Comparison of ENCODE assay signal across 28 cellular contexts in genomic region chr1:221921936-221922335, GRCh38.
"Had no signal": no experiment of that assay in that cellular context is flagged by ENCODE, and none has a peak within 500 bp of the region (broad histone marks: within the 10 kb centered on the region; RNA-seq: fewer than 3 reads in every experiment).

No MANE protein-coding gene starts in this region.

- H3K9me3 ChIP-seq: gastroesophageal sphincter, sigmoid colon, testis, uterus had no signal

- ATAC-seq: activated CD4-positive, CD25-positive, alpha-beta regulatory T cell treated with anti-CD3 and anti-CD28 coated beads, Interleukin-2, amount 50 U/mL, for 24 hours; activated CD8-positive, alpha-beta memory T cell treated with anti-CD3 and anti-CD28 coated beads, Interleukin-2, amount 10 ng/mL, durations not matched to agents 7 days and 5 days; activated CD8-positive, alpha-beta T cell treated with anti-CD3 and anti-CD28 coated beads for 36 hours; activated naive CD8-positive, alpha-beta T cell treated with anti-CD3 and anti-CD28 coated beads, Interleukin-2, amount 50 U/mL, for 24 hours; gastroesophageal sphincter; left cardiac atrium; naive thymus-derived CD4-positive, alpha-beta T cell had no signal

- DNase-seq: activated CD4-positive, alpha-beta T cell treated with anti-CD3 and anti-CD28 coated beads, Interleukin-2, amount 10 ng/mL, durations not matched to agents 7 days and 5 days; activated CD8-positive, alpha-beta memory T cell treated with anti-CD3 and anti-CD28 coated beads, Interleukin-2, amount 10 ng/mL, durations not matched to agents 7 days and 5 days; activated CD8-positive, alpha-beta T cell treated with anti-CD3 and anti-CD28 coated beads for 36 hours; activated gamma-delta T cell; activated naive CD4-positive, alpha-beta T cell treated with anti-CD3 and anti-CD28 coated beads, Interleukin-2, amount 50 U/mL, for 16 hours; activated naive CD8-positive, alpha-beta T cell treated with anti-CD3 and anti-CD28 coated beads, Interleukin-2, amount 50 U/mL, for 24 hours; activated T-cell treated with anti-CD3 and anti-CD28 coated beads for 4 hours; effector CD4-positive, alpha-beta T cell; head of caudate nucleus; hypothalamus; left cardiac atrium; naive thymus-derived CD4-positive, alpha-beta T cell; occipital lobe; retina; sigmoid colon; stimulated activated CD4-positive, alpha-beta T cell treated with anti-CD3 and anti-CD28 coated beads, Interleukin-2, amount 100 ng/mL, for 48 hours; stimulated activated CD8-positive, alpha-beta memory T cell treated with anti-CD3 and anti-CD28 coated beads, Interleukin-4, amount 100 ng/mL, for 48 hours; stimulated activated naive CD4-positive, alpha-beta T cell; testis; trophoblast cell; uterus had no signal

- H3K36me3 ChIP-seq: gastroesophageal sphincter, sigmoid colon, uterus had no signal

- H3K27me3 Mint-ChIP-seq: activated CD8-positive, alpha-beta memory T cell treated with anti-CD3 and anti-CD28 coated beads, Interleukin-2, amount 10 ng/mL, durations not matched to agents 7 days and 5 days; activated CD8-positive, alpha-beta T cell treated with anti-CD3 and anti-CD28 coated beads for 36 hours; activated naive CD8-positive, alpha-beta T cell treated with anti-CD3 and anti-CD28 coated beads, Interleukin-2, amount 50 U/mL, for 24 hours; dendritic cell treated with granulocyte-macrophage colony-stimulating factor and Interleukin-4, amounts not matched to agents 40 ng/mL and 50 ng/mL, for 4 days; memory B cell had no signal

- FAIRE-seq: islet of Langerhans had no signal

- H3K4me3 ChIP-seq: gastroesophageal sphincter, sigmoid colon, testis, uterus had no signal

- H3K27me3 ChIP-seq: gastroesophageal sphincter, sigmoid colon, testis, uterus had no signal

- H3K4me3 Mint-ChIP-seq: activated CD4-positive, alpha-beta T cell treated with anti-CD3 and anti-CD28 coated beads, Interleukin-2, amount 10 ng/mL, durations not matched to agents 7 days and 5 days; activated CD8-positive, alpha-beta memory T cell treated with anti-CD3 and anti-CD28 coated beads, Interleukin-2, amount 10 ng/mL, durations not matched to agents 7 days and 5 days; activated CD8-positive, alpha-beta T cell treated with anti-CD3 and anti-CD28 coated beads for 36 hours; activated naive CD8-positive, alpha-beta T cell treated with anti-CD3 and anti-CD28 coated beads, Interleukin-2, amount 50 U/mL, for 24 hours; dendritic cell treated with granulocyte-macrophage colony-stimulating factor and Interleukin-4, amounts not matched to agents 40 ng/mL and 50 ng/mL, for 4 days; memory B cell; naive thymus-derived CD4-positive, alpha-beta T cell; neural crest cell had no signal

- H3K9me3 Mint-ChIP-seq: activated CD8-positive, alpha-beta T cell treated with anti-CD3 and anti-CD28 coated beads for 36 hours; activated naive CD8-positive, alpha-beta T cell treated with anti-CD3 and anti-CD28 coated beads, Interleukin-2, amount 50 U/mL, for 24 hours; dendritic cell treated with granulocyte-macrophage colony-stimulating factor and Interleukin-4, amounts not matched to agents 40 ng/mL and 50 ng/mL, for 4 days; memory B cell; naive thymus-derived CD4-positive, alpha-beta T cell; neural crest cell had no signal

- H3K27ac Mint-ChIP-seq: activated CD4-positive, alpha-beta T cell treated with anti-CD3 and anti-CD28 coated beads, Interleukin-2, amount 10 ng/mL, durations not matched to agents 7 days and 5 days; activated CD8-positive, alpha-beta memory T cell treated with anti-CD3 and anti-CD28 coated beads, Interleukin-2, amount 10 ng/mL, durations not matched to agents 7 days and 5 days; activated CD8-positive, alpha-beta T cell treated with anti-CD3 and anti-CD28 coated beads for 36 hours; activated naive CD8-positive, alpha-beta T cell treated with anti-CD3 and anti-CD28 coated beads, Interleukin-2, amount 50 U/mL, for 24 hours; dendritic cell treated with granulocyte-macrophage colony-stimulating factor and Interleukin-4, amounts not matched to agents 40 ng/mL and 50 ng/mL, for 4 days; memory B cell had no signal

- H3K4me1 ChIP-seq: gastroesophageal sphincter, sigmoid colon, testis, uterus had no signal

- H3K36me3 Mint-ChIP-seq: activated CD8-positive, alpha-beta memory T cell treated with anti-CD3 and anti-CD28 coated beads, Interleukin-2, amount 10 ng/mL, durations not matched to agents 7 days and 5 days; memory B cell; naive thymus-derived CD4-positive, alpha-beta T cell had no signal

- H3K4me1 Mint-ChIP-seq: activated CD4-positive, alpha-beta T cell treated with anti-CD3 and anti-CD28 coated beads, Interleukin-2, amount 10 ng/mL, durations not matched to agents 7 days and 5 days; activated CD8-positive, alpha-beta memory T cell treated with anti-CD3 and anti-CD28 coated beads, Interleukin-2, amount 10 ng/mL, durations not matched to agents 7 days and 5 days; activated naive CD8-positive, alpha-beta T cell treated with anti-CD3 and anti-CD28 coated beads, Interleukin-2, amount 50 U/mL, for 24 hours; memory B cell; naive thymus-derived CD4-positive, alpha-beta T cell; neural crest cell had no signal

- H3K27ac ChIP-seq: gastroesophageal sphincter, sigmoid colon, testis, uterus, VCaP had no signal
